2 cellular contexts compared by ENCODE assay signal in genomic region chr12:19517583-19517982, GRCh38.
TF ChIP-seq lines count a peak whose summit lies in the region.

No MANE protein-coding gene starts in this region.

TF ChIP-seq in A549, 52 proteins besides CTCF, POLR2A, EP300 and RAD21 (continued from another document):
- TF ChIP-seq ESRRA (IDR thresholded peaks at IDR 0.05; ENCODE audit: borderline replicate concordance, low read length) (no peak), HES2 (IDR thresholded peaks at IDR 0.05) (no peak), MAX (IDR thresholded peaks at IDR 0.05) (no peak), ZNF302 (CRISPR knock-in tag; IDR thresholded peaks at IDR 0.05) (no peak)
TF ChIP-seq in A549: peak in this region for 0.

TF ChIP-seq in GM23338, 12 proteins besides CTCF, POLR2A, EP300 and RAD21 (continued from another document):
- TF ChIP-seq ZNF462 (CRISPR knock-in tag; IDR thresholded peaks at IDR 0.05) (no peak), STAT1 (IDR thresholded peaks at IDR 0.05; ENCODE audit: unreplicated experiment) (no peak)
